In the genomic region with DNA sequence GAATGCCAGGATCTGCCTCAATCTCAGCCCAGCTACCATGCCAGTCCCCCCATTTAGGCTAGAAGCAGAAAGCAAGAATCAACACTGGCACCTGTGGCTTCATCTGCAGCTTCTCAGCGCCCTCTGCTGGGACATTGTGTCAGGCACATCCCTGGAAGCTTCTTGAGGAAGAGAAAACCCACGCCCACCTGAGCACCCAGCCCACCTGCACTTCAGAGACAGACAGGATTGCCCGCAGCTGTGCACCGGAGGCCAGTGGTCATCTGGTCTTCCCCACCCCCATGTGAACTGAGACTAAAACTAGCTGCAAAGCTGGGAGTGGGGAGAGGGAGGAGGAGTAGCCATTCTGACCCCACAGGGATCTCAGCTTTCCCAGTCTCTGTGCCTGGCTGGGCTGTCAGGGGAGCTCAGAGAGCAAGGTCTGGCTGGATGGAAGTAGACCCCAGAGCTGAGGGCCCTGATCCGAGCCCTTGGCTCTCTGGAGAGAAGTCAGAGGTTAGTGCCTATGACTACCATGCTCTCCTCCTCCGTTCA, we compare ENCODE assay signal across 8 cellular contexts.
DNase-seq lines count a peak whose midpoint lies in the region; ATAC-seq and TF ChIP-seq lines count a peak whose summit lies in the region.

No MANE protein-coding gene starts in this region.

- H3K27me3 ChIP-seq in RWPE2 (ENCODE audit: insufficient read depth, poor library complexity, severe bottlenecking), result no peaks in the 10 kb centered on the region

- no peaks in the 10 kb centered on the region for H3K9me3 ChIP-seq in RWPE2 (ENCODE audit: severe bottlenecking)

- H3K4me3 ChIP-seq in RWPE2 (ENCODE audit: severe bottlenecking), result no peak overlapping the region

- H3K27ac ChIP-seq in RWPE2 (ENCODE audit: poor library complexity, severe bottlenecking) (no peak overlapping the region), angular gyrus (ENCODE audit: low read depth, low read length) (peak overlapping the region; percentile 44)

- H3K4me1 ChIP-seq in RWPE2 (ENCODE audit: insufficient read depth, poor library complexity, severe bottlenecking), result no peaks in the 10 kb centered on the region

- peak; percentile 61 for TF ChIP-seq CTCF in RWPE2 (IDR thresholded peaks at IDR 0.05; ENCODE audit: poor library complexity, severe bottlenecking)

- ATAC-seq in HG03175 (IDR thresholded peaks at IDR 0.05; ENCODE audit: unreplicated experiment) (peak; percentile 63), RWPE2 (ENCODE audit: low read depth) (peak; percentile 34; the same call in 2 of the 3 replicates)

- peak; percentile 77 for DNase-seq in DMS 273 (lab: John Stamatoyannopoulos, UW; ENCODE audit: unreplicated experiment)
- no peak for DNase-seq in DMS 273 treated with DMSO at 0.1 percent for 48 hours (lab: John Stamatoyannopoulos, UW)
- DNase-seq in RWPE2 (ENCODE audit: low spot score), result no peak
- peak in 33 of 51 donors; percentile 11 to 78 (median 46) for DNase-seq in hypothalamus (lab: John Stamatoyannopoulos, UW)
- DNase-seq in stimulated activated CD4-positive, alpha-beta T cell treated with anti-CD3 and anti-CD28 coated beads, Interleukin-15, amount 100 ng/mL, for 24 hours, result peak; percentile 68
- no peak for DNase-seq in NCI-H146 (lab: John Stamatoyannopoulos, UW)

- no peaks in the 10 kb centered on the region for H3K36me3 ChIP-seq in RWPE2 (ENCODE audit: low read depth)

Comparison
In these comparisons a context has a peak if more than half of its experiments do, and no peak if none do; other contexts are left out.
1. DNase-seq: peak in DMS 273 (single experiment), hypothalamus (33 of 51) and stimulated activated CD4-positive, alpha-beta T cell treated with anti-CD3 and anti-CD28 coated beads, Interleukin-15, amount 100 ng/mL, for 24 hours (single experiment); none in DMS 273 treated with DMSO at 0.1 percent for 48 hours (single experiment), RWPE2 (single experiment) and NCI-H146 (single experiment).